15 cellular contexts compared by ENCODE assay signal in the genomic region with DNA sequence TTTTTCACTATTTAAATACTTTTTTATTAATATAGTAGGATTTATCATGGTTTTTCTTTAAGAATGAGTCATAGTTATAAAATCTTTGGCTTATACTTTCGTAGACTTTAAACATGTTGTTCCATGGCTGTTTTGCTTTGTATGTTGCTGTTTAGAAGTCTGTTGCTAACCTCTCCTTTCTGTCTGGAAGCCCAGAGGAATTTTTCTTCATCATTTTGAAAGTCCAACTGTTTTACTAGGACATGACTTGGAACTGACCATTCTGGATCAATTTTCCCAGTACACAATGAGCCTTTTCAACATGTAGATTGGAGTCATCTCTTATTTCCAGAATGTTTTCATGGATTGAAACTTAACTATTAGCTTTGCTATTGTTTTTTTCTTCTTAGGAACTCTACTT. TPM values are rescaled to one million over a fixed set of nuclear protein-coding genes. Genes with fewer than 3 reads are reported as not detected.
DNase-seq lines count a peak whose midpoint lies in the region; FAIRE-seq and TF ChIP-seq lines count a peak whose summit lies in the region.
"Had no signal": no experiment of that assay in that cellular context is flagged by ENCODE, and none has a peak within 500 bp of the region (broad histone marks: within the 10 kb centered on the region; RNA-seq: fewer than 3 reads in every experiment).

No MANE protein-coding gene starts in this region.

- no peak overlapping the region for H4K5ac ChIP-seq in mesendoderm (ENCODE audit: low read length)

- no peak overlapping the region for H3K56ac ChIP-seq in mesendoderm (ENCODE audit: low read length)

- no peak overlapping the region for H2BK120ac ChIP-seq in mesendoderm (ENCODE audit: low read depth, low read length)

- no peak overlapping the region for H2BK5ac ChIP-seq in mesendoderm (ENCODE audit: low read length)

- H3K4me2 ChIP-seq in fibroblast of lung (ENCODE audit: extremely low read depth, insufficient read depth, low read length) (no peak overlapping the region), mesendoderm (ENCODE audit: low read length) (no peak overlapping the region)
- H3K4me2 ChIP-seq: KMS-11 had no signal

- H3K79me1 ChIP-seq in mesendoderm (ENCODE audit: low read length), result no peaks in the 10 kb centered on the region

- no peak overlapping the region for H3K9ac ChIP-seq in fibroblast of lung (ENCODE audit: insufficient read depth, low read length)
- no peak overlapping the region for H3K9ac ChIP-seq in mesendoderm (ENCODE audit: low read length)
- H3K9ac ChIP-seq: KMS-11 had no signal

- no peaks in the 10 kb centered on the region for H3K36me3 ChIP-seq in fibroblast of lung (ENCODE audit: control insufficient read depth, insufficient read depth, low read length)
- no peaks in the 10 kb centered on the region for H3K36me3 ChIP-seq in mesendoderm (ENCODE audit: control insufficient read depth, insufficient read depth, low read length)
- H3K36me3 ChIP-seq: uterus had no signal

- H3K9me3 ChIP-seq in fibroblast of lung (ENCODE audit: control insufficient read depth, insufficient read depth, low read depth, low read length), result no peaks in the 10 kb centered on the region
- H3K9me3 ChIP-seq: uterus had no signal

- H3K18ac ChIP-seq in mesendoderm (ENCODE audit: low read length), result no peak overlapping the region

- H3K4ac ChIP-seq in mesendoderm (ENCODE audit: low read depth, low read length), result no peak overlapping the region

- peak; percentile 34 for DNase-seq in LHCN-M2 (ENCODE audit: low read depth)
- peak; percentile 18 to 59 for DNase-seq in fibroblast of lung (ENCODE audit: low read depth in 2 of 2)
- peak; percentile 36 for DNase-seq in medulla oblongata (ENCODE audit: extremely low spot score)
- DNase-seq in mesendoderm, result no peak
- DNase-seq in putamen (ENCODE audit: low spot score), result no peak
- no peak for DNase-seq in stimulated activated CD4-positive, alpha-beta T cell treated with anti-CD3 and anti-CD28 coated beads, Interleukin-4, amount 100 ng/mL, for 4 hours
- no peak for DNase-seq in NCI-H1105 (lab: John Stamatoyannopoulos, UW)
- DNase-seq: activated CD4-positive, alpha-beta T cell treated with anti-CD3 and anti-CD28 coated beads for 48 hours; activated CD8-positive, alpha-beta memory T cell treated with anti-CD3 and anti-CD28 coated beads, Interleukin-2, amount 50 U/mL, for 48 hours; CD4-positive, alpha-beta memory T cell; NCI-H1092 treated with DMSO at 0.1 percent for 48 hours; NCI-H82; uterus had no signal

- no peak overlapping the region for H4K8ac ChIP-seq in mesendoderm (ENCODE audit: low read depth, low read length)

- no peak overlapping the region for H2AFZ ChIP-seq in fibroblast of lung (ENCODE audit: low read length)

- no peak overlapping the region for H2BK15ac ChIP-seq in mesendoderm (replicated peaks; ENCODE audit: low read depth)

- FAIRE-seq in A204.1 (lab: Jason Lieb, UNC), result peak; percentile 84

- TF ChIP-seq CTCF in fibroblast of lung (conservative IDR thresholded peaks at IDR 0.05 in 1 of 2, IDR thresholded peaks at IDR 0.05 in 1 of 2; ENCODE audit: low read depth in 1 of 2, low read length in 2 of 2), result no peak

- H3K4me1 ChIP-seq in fibroblast of lung (ENCODE audit: control insufficient read depth, extremely low read depth, insufficient read depth, low read length) (no peaks in the 10 kb centered on the region), mesendoderm (ENCODE audit: control insufficient read depth, low read depth, low read length) (no peaks in the 10 kb centered on the region)
- H3K4me1 ChIP-seq: uterus had no signal

- no peak overlapping the region for H3K4me3 ChIP-seq in fibroblast of lung (replicated peaks in 1 of 4; ENCODE audit: control extremely low read depth in 1 of 4, insufficient read depth in 1 of 4, low read depth in 3 of 4, low read length in 4 of 4)
- H3K4me3 ChIP-seq in mesendoderm (ENCODE audit: low read length), result no peak overlapping the region
- H3K4me3 ChIP-seq: uterus had no signal

- H4K20me1 ChIP-seq in fibroblast of lung (ENCODE audit: control insufficient read depth, extremely low read depth, insufficient read depth, low read length), result no peaks in the 10 kb centered on the region

- WGBS in mesendoderm (ENCODE audit: extremely low coverage, insufficient coverage, low lambda C conversion rate), result no CpG with 5 or more reads among the region's 1 CpG

- H3K23ac ChIP-seq in mesendoderm (ENCODE audit: low read length), result no peak overlapping the region

- H3K27ac ChIP-seq in fibroblast of lung (ENCODE audit: insufficient read depth, low read length), result no peak overlapping the region
- H3K27ac ChIP-seq in mesendoderm (ENCODE audit: low read depth, low read length), result no peak overlapping the region
- H3K27ac ChIP-seq: KMS-11 had no signal

- H3K79me2 ChIP-seq in fibroblast of lung (ENCODE audit: control insufficient read depth, insufficient read depth, low read length) (no peaks in the 10 kb centered on the region), mesendoderm (ENCODE audit: control insufficient read depth, insufficient read depth, low read length) (no peaks in the 10 kb centered on the region)

- H3K27me3 ChIP-seq in fibroblast of lung (ENCODE audit: control insufficient read depth, insufficient read depth, low read length) (no peaks in the 10 kb centered on the region), mesendoderm (ENCODE audit: insufficient read depth, low read length, poor library complexity) (no peaks in the 10 kb centered on the region)
- H3K27me3 ChIP-seq: uterus had no signal

- H2AK5ac ChIP-seq in mesendoderm (ENCODE audit: low read length), result no peak overlapping the region

RNA-seq across cellular contexts. Expression of a gene that starts 7.9 kb away (rescaled TPM):
- total RNA-seq in LHCN-M2 (2014; rRNA removed) (8.2 and 8.4 TPM in 2 replicates), fibroblast of lung (9.4 and 11.3 TPM in 2 replicates)
- polyA plus RNA-seq in LHCN-M2 (2012), result 3.9 TPM
- 11.8 and 13.0 TPM in 2 replicates for polyA plus RNA-seq in fibroblast of lung
- 9.6 and 9.8 TPM in 2 replicates for polyA plus RNA-seq in fibroblast of lung (2012)
- polyA minus RNA-seq in fibroblast of lung (ENCODE audit: low replicate concordance), result 7.5 and 8.7 TPM in 2 replicates
- 3.6 TPM for polyA plus RNA-seq in mesendoderm (2013, experiment 1 of 2)
- polyA plus RNA-seq in mesendoderm (2013, experiment 2 of 2), result 3.5 TPM

RNA-seq across cellular contexts. Expression of a gene that starts 8.1 kb away (rescaled TPM):
- total RNA-seq in LHCN-M2 (2014; rRNA removed) (5.9 and 6.2 TPM in 2 replicates), fibroblast of lung (13.4 and 13.7 TPM in 2 replicates)
- 1.3 TPM for polyA plus RNA-seq in LHCN-M2 (2012)
- polyA plus RNA-seq in fibroblast of lung, result 8.3 and 10.4 TPM in 2 replicates
- polyA plus RNA-seq in fibroblast of lung (2012), result 5.9 and 6.1 TPM in 2 replicates
- 0.55 and 0.82 TPM in 2 replicates for polyA minus RNA-seq in fibroblast of lung (ENCODE audit: low replicate concordance)
- 2.9 TPM for polyA plus RNA-seq in mesendoderm (2013, experiment 1 of 2)
- 3.0 TPM for polyA plus RNA-seq in mesendoderm (2013, experiment 2 of 2)

RNA-seq across cellular contexts. Expression of a gene that starts 59.8 kb away (rescaled TPM):
- total RNA-seq in LHCN-M2 (2014; rRNA removed) (16.4 and 18.3 TPM in 2 replicates), fibroblast of lung (18.5 and 26.8 TPM in 2 replicates)
- 21.2 TPM for polyA plus RNA-seq in LHCN-M2 (2012)
- polyA plus RNA-seq in fibroblast of lung, result 32.8 and 46.8 TPM in 2 replicates
- 33.5 and 43.9 TPM in 2 replicates for polyA plus RNA-seq in fibroblast of lung (2012)
- polyA minus RNA-seq in fibroblast of lung (ENCODE audit: low replicate concordance), result 1.5 TPM in 1 of 2 replicates, not detected in the other
- polyA plus RNA-seq in mesendoderm (2013, experiment 1 of 2), result 9.3 TPM
- 9.1 TPM for polyA plus RNA-seq in mesendoderm (2013, experiment 2 of 2)

Comparison
In these comparisons a context has a peak if more than half of its experiments do, and no peak if none do; other contexts are left out.
1. DNase-seq: peak in LHCN-M2 (single experiment), fibroblast of lung (2 of 2) and medulla oblongata (single experiment); none in mesendoderm (single experiment), putamen (single experiment), stimulated activated CD4-positive, alpha-beta T cell treated with anti-CD3 and anti-CD28 coated beads, Interleukin-4, amount 100 ng/mL, for 4 hours (0 of 2) and NCI-H1105 (single experiment).